13 cellular contexts compared by ENCODE assay signal in genomic region chr12:31989571-31989970, GRCh38. TPM values are rescaled to one million over a fixed set of nuclear protein-coding genes. Genes with fewer than 3 reads are reported as not detected.
DNase-seq lines count a peak whose midpoint lies in the region; ATAC-seq and TF ChIP-seq lines count a peak whose summit lies in the region.
"Had no signal": no experiment of that assay in that cellular context is flagged by ENCODE, and none has a peak within 500 bp of the region (broad histone marks: within the 10 kb centered on the region; RNA-seq: fewer than 3 reads in every experiment).

No MANE protein-coding gene starts in this region.

- H3K27me3 ChIP-seq in breast epithelium (no peaks in the 10 kb centered on the region), thyroid gland (no peaks in the 10 kb centered on the region)

- peaks cover 3% of the 10 kb centered on the region for H3K9me3 Mint-ChIP-seq in MCF 10A (ENCODE audit: unreplicated experiment)
- peaks cover 32% of the 10 kb centered on the region for H3K9me3 Mint-ChIP-seq in activated naive CD8-positive, alpha-beta T cell (ENCODE audit: low read depth)
- H3K9me3 Mint-ChIP-seq in memory B cell: peaks cover 7% of the 10 kb centered on the region

- no TSS peak for BruUV-seq in MCF 10A (replicated peaks; lab: Mats Ljungman, UMichigan)

- H3K4me3 ChIP-seq in breast epithelium (no peak overlapping the region), thyroid gland (replicated peaks in 1 of 3) (no peak overlapping the region)

- ATAC-seq in memory B cell (ENCODE audit: low read depth): no peak
- ATAC-seq in GM19328 (IDR thresholded peaks at IDR 0.05; ENCODE audit: unreplicated experiment): no peak

- peak overlapping the region; percentile 46 for H3K27ac Mint-ChIP-seq in MCF 10A (ENCODE audit: low read depth, unreplicated experiment)
- H3K27ac Mint-ChIP-seq in activated naive CD8-positive, alpha-beta T cell: peak overlapping the region; percentile 82
- peak overlapping the region; percentile 42 for H3K27ac Mint-ChIP-seq in memory B cell
- H3K27ac Mint-ChIP-seq: nephron had no signal

- H3K4me1 Mint-ChIP-seq in MCF 10A (ENCODE audit: insufficient read depth, unreplicated experiment) (peaks cover 10% of the 10 kb centered on the region), memory B cell (peaks cover 20% of the 10 kb centered on the region)
- peaks cover 52% of the 10 kb centered on the region for H3K4me1 Mint-ChIP-seq in activated naive CD8-positive, alpha-beta T cell (ENCODE audit: low read depth)
- H3K4me1 Mint-ChIP-seq: nephron had no signal

- no peak for TF ChIP-seq POLR2A in breast epithelium (IDR thresholded peaks at IDR 0.05)
- TF ChIP-seq POLR2A in thyroid gland (IDR thresholded peaks at IDR 0.05): no peak

- CTCF ChIA-PET in MCF 10A (lab: Yijun Ruan, JAX): interaction anchor here (1.1 to 1.8 kb wide), 2 partner anchors 12 to 336 kb away, joined by 4 to 6 read pairs; no protein-coding TSS in a partner anchor

- H3K27ac ChIP-seq in breast epithelium (no peak overlapping the region), thyroid gland (peak overlapping the region; percentile 57 to 80 (median 60))

- no peaks in the 10 kb centered on the region for H3K4me1 ChIP-seq in breast epithelium
- peaks cover 6 to 15% of the 10 kb centered on the region in 2 donors for H3K4me1 ChIP-seq in thyroid gland

- DNase-seq in MCF 10A (ENCODE audit: unreplicated experiment) (no peak), breast epithelium (ENCODE audit: low spot score in 2 of 2) (no peak), memory B cell (ENCODE audit: low spot score in 2 of 2) (no peak), thyroid gland (peak; percentile 70 to 79), T1000 (lab: John Stamatoyannopoulos, UW) (no peak), NCI-H2081 (lab: John Stamatoyannopoulos, UW) (no peak)
- DNase-seq: foreskin fibroblast, KG1, NCI-H1092, NCI-H748 treated with DMSO at 0.1 percent for 48 hours had no signal

- WGBS in thyroid gland, 2 donors: 61 to 69% methylated on average over 10 of the region's 10 CpGs

- no peaks in the 10 kb centered on the region for H3K27me3 Mint-ChIP-seq in MCF 10A (ENCODE audit: insufficient read depth, unreplicated experiment)
- no peaks in the 10 kb centered on the region for H3K27me3 Mint-ChIP-seq in activated naive CD8-positive, alpha-beta T cell
- no peaks in the 10 kb centered on the region for H3K27me3 Mint-ChIP-seq in memory B cell

- peaks cover 19% of the 10 kb centered on the region for H3K36me3 Mint-ChIP-seq in MCF 10A (ENCODE audit: insufficient read depth, unreplicated experiment)
- peaks cover 62% of the 10 kb centered on the region for H3K36me3 Mint-ChIP-seq in activated naive CD8-positive, alpha-beta T cell
- peaks cover 47% of the 10 kb centered on the region for H3K36me3 Mint-ChIP-seq in memory B cell

- H3K36me3 ChIP-seq in breast epithelium (peaks cover 10% of the 10 kb centered on the region), thyroid gland (no peaks in the 10 kb centered on the region)

- H3K9me3 ChIP-seq in breast epithelium (peaks cover 3 to 14% of the 10 kb centered on the region in 2 donors), thyroid gland (no peaks in the 10 kb centered on the region)

- TF ChIP-seq CTCF in MCF 10A (IDR thresholded peaks at IDR 0.05; ENCODE audit: unreplicated experiment) (no peak), breast epithelium (IDR thresholded peaks at IDR 0.05) (no peak), thyroid gland (IDR thresholded peaks at IDR 0.05) (no peak)

- POLR2A ChIA-PET in MCF 10A (lab: Yijun Ruan, JAX): interaction anchor here (0.6 to 2.4 kb wide), 8 partner anchors 8 to 257 kb away, joined by 3 to 12 read pairs (median 4); partner anchors contain the start of gene RESF1

- intact Hi-C loops in MCF 10A (cut with micrococcal nuclease) (no loop called here), breast epithelium (cut with DNase I; ENCODE audit: low total_unique reads) (no loop called here), thyroid gland (cut with DNase I) (no loop called here)

- H3K4me3 Mint-ChIP-seq in MCF 10A (ENCODE audit: unreplicated experiment) (peak overlapping the region; percentile 7), memory B cell (no peak overlapping the region)
- no peak overlapping the region for H3K4me3 Mint-ChIP-seq in activated naive CD8-positive, alpha-beta T cell
- H3K4me3 Mint-ChIP-seq: nephron had no signal

RNA-seq across cellular contexts. Expression of gene RESF1, which starts 30.4 kb away (rescaled TPM):
- total RNA-seq in MCF 10A (2022) (14.7 and 18.7 TPM in 2 replicates), breast epithelium (100 to 1,000 TPM in 1 of 3 donors, 10 to 100 TPM in 2; 75.0 to 123 (median 99.6) TPM), thyroid gland (10 to 100 TPM; 62.5 to 75.1 (median 63.3) TPM)

Comparison
In these comparisons a context has a peak if more than half of its experiments do, and no peak if none do; other contexts are left out.
1. DNase-seq: peak in thyroid gland (2 of 2); none in MCF 10A (single experiment), breast epithelium (0 of 2), memory B cell (0 of 2), T1000 (single experiment) and NCI-H2081 (0 of 2).
2. H3K27ac ChIP-seq: peak in thyroid gland (3 of 3); none in breast epithelium (0 of 2).
3. Peak in every context shown above with its lines, with median percentiles within 50 percentile points of each other: H3K27ac Mint-ChIP-seq.